8 cellular contexts compared by ENCODE assay signal in the genomic region with DNA sequence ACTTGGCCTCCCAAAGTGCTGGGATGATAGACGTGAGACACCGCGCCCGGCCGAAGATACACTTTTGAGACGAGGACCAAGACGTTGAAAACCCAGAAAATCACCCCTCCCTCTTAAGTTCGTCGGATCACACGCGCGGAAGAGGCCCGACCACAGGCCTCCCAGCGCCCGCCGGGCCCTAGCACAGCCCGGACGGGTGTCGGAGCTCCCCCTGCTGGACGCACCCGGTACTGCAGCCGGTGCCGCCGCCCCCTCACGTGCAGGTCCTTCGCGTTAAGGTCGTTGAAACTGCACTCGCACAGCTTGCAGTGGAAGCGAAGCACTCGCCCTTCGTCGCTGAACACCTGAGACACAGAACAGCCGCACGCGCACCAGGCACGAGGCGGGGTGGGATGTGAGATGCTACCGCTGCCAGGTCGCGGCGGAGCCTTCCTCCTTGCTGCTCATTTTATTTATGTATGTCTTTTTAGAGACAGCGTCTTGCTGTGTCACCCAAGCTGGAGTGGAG. TPM values are rescaled to one million over a fixed set of nuclear protein-coding genes. Genes with fewer than 3 reads are reported as not detected.
DNase-seq lines count a peak whose midpoint lies in the region; ATAC-seq, FAIRE-seq and TF ChIP-seq lines count a peak whose summit lies in the region.

No MANE protein-coding gene starts in this region.

- H3K27ac ChIP-seq in OCI-LY3 (ENCODE audit: low read length) (no peak overlapping the region), upper lobe of left lung (no peak overlapping the region)

- H3K27me3 ChIP-seq in OCI-LY3 (ENCODE audit: low read depth, low read length) (no peaks in the 10 kb centered on the region), upper lobe of left lung (no peaks in the 10 kb centered on the region)

- no peaks in the 10 kb centered on the region for H3K36me3 Mint-ChIP-seq in activated T-cell treated with anti-CD3 and anti-CD28 coated beads, Interleukin-2, amount 50 U/mL, for 72 hours (ENCODE audit: insufficient read depth in 2 of 2)
- no peaks in the 10 kb centered on the region for H3K36me3 Mint-ChIP-seq in osteocyte (ENCODE audit: unreplicated experiment)

- H3K9me3 ChIP-seq in OCI-LY3 (ENCODE audit: insufficient read depth, low read length): no peaks in the 10 kb centered on the region
- no peaks in the 10 kb centered on the region for H3K9me3 ChIP-seq in upper lobe of left lung

- no peak for TF ChIP-seq POLR2A in upper lobe of left lung (IDR thresholded peaks at IDR 0.05)

- H3K4me1 Mint-ChIP-seq in activated T-cell treated with anti-CD3 and anti-CD28 coated beads, Interleukin-2, amount 50 U/mL, for 72 hours (ENCODE audit: low read depth): peaks cover 24% of the 10 kb centered on the region
- no peaks in the 10 kb centered on the region for H3K4me1 Mint-ChIP-seq in osteocyte (ENCODE audit: unreplicated experiment)

- FAIRE-seq in GM18507 (lab: Jason Lieb, UNC): peak; percentile 73

- H3K9ac ChIP-seq in OCI-LY3 (ENCODE audit: low read length): no peak overlapping the region

- 12% methylated on average over 43 of the region's 43 CpGs; no CpG with 5 or more reads in 1 of the 2 donors for WGBS in upper lobe of left lung, 2 donors

- H3K79me2 ChIP-seq in OCI-LY3 (ENCODE audit: low read length): no peaks in the 10 kb centered on the region

- ATAC-seq in activated T-cell treated with anti-CD3 and anti-CD28 coated beads, Interleukin-2, amount 50 U/mL, for 72 hours (replicated peaks in 1 of 2): peak; percentile 80 to 86
- ATAC-seq in upper lobe of left lung (ENCODE audit: low FRiP score in 2 of 2): peak; percentile 81 to 85
- no peak for ATAC-seq in GM21526 (IDR thresholded peaks at IDR 0.05; ENCODE audit: low FRiP score, unreplicated experiment)

- H3K4me1 ChIP-seq in OCI-LY3 (ENCODE audit: low read length) (no peaks in the 10 kb centered on the region), upper lobe of left lung (peaks cover 8 to 20% (median 14%) of the 10 kb centered on the region in 4 donors)

- TF ChIP-seq CTCF in OCI-LY3 (IDR thresholded peaks at IDR 0.05; ENCODE audit: low read depth, low read length): peak; percentile 93
- TF ChIP-seq CTCF in fibroblast of pulmonary artery (IDR thresholded peaks at IDR 0.05; ENCODE audit: low read length, missing control alignments): peak; percentile 85
- peak; percentile 91 for TF ChIP-seq CTCF in osteocyte (IDR thresholded peaks at IDR 0.05)
- TF ChIP-seq CTCF in upper lobe of left lung (IDR thresholded peaks at IDR 0.05): peak; percentile 99 to 100 (median 99)

- H4K20me1 ChIP-seq in OCI-LY3 (ENCODE audit: insufficient read depth, low read length): no peaks in the 10 kb centered on the region

- TF ChIP-seq EP300 in upper lobe of left lung (IDR thresholded peaks at IDR 0.05): no peak

- no peaks in the 10 kb centered on the region for H3K27me3 Mint-ChIP-seq in activated T-cell treated with anti-CD3 and anti-CD28 coated beads, Interleukin-2, amount 50 U/mL, for 72 hours (ENCODE audit: low read depth)
- H3K27me3 Mint-ChIP-seq in osteocyte (ENCODE audit: unreplicated experiment): peaks cover 4% of the 10 kb centered on the region

- no peaks in the 10 kb centered on the region for H3K9me3 Mint-ChIP-seq in activated T-cell treated with anti-CD3 and anti-CD28 coated beads, Interleukin-2, amount 50 U/mL, for 72 hours
- H3K9me3 Mint-ChIP-seq in osteocyte (ENCODE audit: unreplicated experiment): no peaks in the 10 kb centered on the region

- no peak overlapping the region for H2AFZ ChIP-seq in OCI-LY3 (ENCODE audit: low read depth, low read length)

- H3K36me3 ChIP-seq in OCI-LY3 (replicated peaks; ENCODE audit: low read depth, low read length) (no peaks in the 10 kb centered on the region), upper lobe of left lung (no peaks in the 10 kb centered on the region)

- peak; percentile 86 for DNase-seq in 8988T
- DNase-seq in GM18507 (ENCODE audit: extremely low spot score, insufficient read length, low read depth): peak; percentile 74
- peak; percentile 88 to 96 for DNase-seq in activated T-cell treated with anti-CD3 and anti-CD28 coated beads, Interleukin-2, amount 50 U/mL, for 72 hours
- peak; percentile 41 for DNase-seq in fibroblast of pulmonary artery (ENCODE audit: low read depth)
- DNase-seq in osteocyte (ENCODE audit: extremely low spot score, unreplicated experiment): peak; percentile 86
- DNase-seq in upper lobe of left lung: peak; percentile 77 to 97

- no peak overlapping the region for H3K27ac Mint-ChIP-seq in activated T-cell treated with anti-CD3 and anti-CD28 coated beads, Interleukin-2, amount 50 U/mL, for 72 hours
- no peak overlapping the region for H3K27ac Mint-ChIP-seq in osteocyte (ENCODE audit: unreplicated experiment)

- H3K4me3 Mint-ChIP-seq in activated T-cell treated with anti-CD3 and anti-CD28 coated beads, Interleukin-2, amount 50 U/mL, for 72 hours: peak overlapping the region; percentile 19 to 22
- no peak overlapping the region for H3K4me3 Mint-ChIP-seq in osteocyte (ENCODE audit: unreplicated experiment)

- H3K4me3 ChIP-seq in OCI-LY3 (ENCODE audit: low read length): no peak overlapping the region
- no peak overlapping the region for H3K4me3 ChIP-seq in fibroblast of pulmonary artery (replicated peaks; ENCODE audit: low read depth, low read length)
- H3K4me3 ChIP-seq in upper lobe of left lung: no peak overlapping the region

- H3K4me2 ChIP-seq in OCI-LY3 (ENCODE audit: low read length): no peak overlapping the region

RNA-seq across cellular contexts. Expression of a gene that starts 35.7 kb away (rescaled TPM):
- 10 to 100 TPM; 15.5 to 19.2 TPM for total RNA-seq in activated T-cell treated with anti-CD3 and anti-CD28 coated beads, Interleukin-2, amount 50 U/mL, for 72 hours
- total RNA-seq in osteocyte (not detected in 2 replicates), upper lobe of left lung (10 to 100 TPM in 5 of 6 donors, 1 to 10 TPM in 1; 9.6 to 20.1 (median 13.1) TPM)

RNA-seq across cellular contexts. Expression of a gene that starts 46.9 kb away (rescaled TPM):
- under 1 TPM in 1 of 2 donors, not detected in 1; 0.56 TPM for total RNA-seq in activated T-cell treated with anti-CD3 and anti-CD28 coated beads, Interleukin-2, amount 50 U/mL, for 72 hours
- 0.44 TPM in 1 of 2 replicates, not detected in the other for total RNA-seq in osteocyte
- total RNA-seq in upper lobe of left lung: 1 to 10 TPM in 1 of 6 donors, under 1 TPM in 2, not detected in 3; 0.11 to 4.2 (median 0.30) TPM

RNA-seq across cellular contexts. Expression of a gene that starts 49.9 kb away (rescaled TPM):
- not detected for total RNA-seq in activated T-cell treated with anti-CD3 and anti-CD28 coated beads, Interleukin-2, amount 50 U/mL, for 72 hours
- not detected in 2 replicates for total RNA-seq in osteocyte
- not detected for total RNA-seq in upper lobe of left lung

RNA-seq across cellular contexts. Expression of a gene that starts 58.6 kb away (rescaled TPM):
- under 1 TPM in 1 of 2 donors, not detected in 1; 0.05 TPM for total RNA-seq in activated T-cell treated with anti-CD3 and anti-CD28 coated beads, Interleukin-2, amount 50 U/mL, for 72 hours
- total RNA-seq in osteocyte (not detected in 2 replicates), upper lobe of left lung (not detected)

RNA-seq across cellular contexts. Expression of a gene that starts 59.4 kb away (rescaled TPM):
- 10 to 100 TPM; 67.3 to 74.2 TPM for total RNA-seq in activated T-cell treated with anti-CD3 and anti-CD28 coated beads, Interleukin-2, amount 50 U/mL, for 72 hours
- total RNA-seq in osteocyte (43.8 and 53.2 TPM in 2 replicates), upper lobe of left lung (10 to 100 TPM; 16.8 to 83.9 (median 65.5) TPM)

Comparison
In these comparisons a context has a peak if more than half of its experiments do, and no peak if none do; other contexts are left out.
1. DNase-seq: peak in every context shown above with its lines; median percentile 92 in activated T-cell treated with anti-CD3 and anti-CD28 coated beads, Interleukin-2, amount 50 U/mL, for 72 hours; 87 in upper lobe of left lung; 86 in 8988T; 86 in osteocyte; 74 in GM18507; 41 in fibroblast of pulmonary artery.
2. RNA of a gene that starts 35.7 kb away (total RNA-seq): 15.5 to 19.2 TPM in activated T-cell treated with anti-CD3 and anti-CD28 coated beads, Interleukin-2, amount 50 U/mL, for 72 hours and 9.6 to 20.1 TPM in upper lobe of left lung; not detected in osteocyte; every median in the first group is over 10 times any median in the second.
3. Peak in every context shown above with its lines, with median percentiles within 50 percentile points of each other: CTCF ChIP-seq.